9 cellular contexts compared by ENCODE assay signal in the genomic region with DNA sequence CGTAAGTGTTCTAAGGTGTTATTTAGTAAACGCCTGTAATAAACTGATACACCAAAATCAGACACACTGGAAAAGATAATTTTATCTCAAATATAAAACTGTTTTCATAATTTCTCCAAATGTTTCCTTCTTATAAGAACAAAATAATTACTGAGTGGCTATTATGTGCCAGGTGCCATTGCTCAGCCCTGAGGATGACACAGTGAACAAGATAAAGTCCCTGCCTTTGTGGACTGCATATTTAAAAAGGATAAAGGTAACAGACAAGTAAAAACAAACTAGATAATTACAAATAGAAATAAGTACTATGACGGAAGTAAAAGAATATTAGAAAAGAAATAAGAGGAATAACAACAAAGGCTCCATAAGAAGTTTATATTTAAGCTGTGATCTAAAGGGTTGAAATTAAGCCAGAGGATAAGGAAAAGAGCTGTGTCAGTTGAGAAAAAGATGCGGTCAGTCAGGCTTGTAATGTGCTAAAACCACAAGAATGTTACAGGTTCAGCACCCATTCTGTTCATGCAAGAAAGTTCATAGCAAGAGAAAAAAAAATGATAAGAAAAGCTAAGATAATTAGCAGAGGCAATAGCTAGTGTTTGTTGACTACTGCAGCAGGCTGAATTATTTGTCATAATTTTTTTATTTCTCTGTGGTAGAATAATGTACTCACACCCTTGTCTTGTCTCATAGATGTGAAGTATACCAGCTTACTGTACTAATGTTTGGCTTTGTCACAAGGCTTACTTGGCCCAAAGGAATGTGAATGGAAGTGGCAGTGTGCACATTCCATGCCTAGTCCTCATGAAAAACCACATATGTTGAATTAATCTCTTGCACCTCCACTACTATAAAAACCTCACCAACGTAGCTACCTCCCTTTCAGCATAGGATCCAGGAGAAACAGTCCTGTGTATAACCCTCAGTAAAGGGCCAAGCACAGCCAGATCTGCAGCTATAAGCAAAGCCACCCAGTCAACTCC.
DNase-seq lines count a peak whose midpoint lies in the region; ATAC-seq and TF ChIP-seq lines count a peak whose summit lies in the region.
"Had no signal": no experiment of that assay in that cellular context is flagged by ENCODE, and none has a peak within 500 bp of the region (broad histone marks: within the 10 kb centered on the region; RNA-seq: fewer than 3 reads in every experiment).

No MANE protein-coding gene starts in this region.

- no peak overlapping the region for H3T11ph ChIP-seq in H9 (ENCODE audit: low read length)

- no peak overlapping the region for H2BK5ac ChIP-seq in H9 (ENCODE audit: insufficient read length, low read length)

- DNase-seq in ACHN = peak; percentile 97
- peak; percentile 78 for DNase-seq in KBM-7
- DNase-seq in H9 = no peak
- DNase-seq in activated CD4-positive, alpha-beta T cell treated with anti-CD3 and anti-CD28 coated beads, Interleukin-2, amount 50 U/mL, for 4 hours = no peak
- no peak for DNase-seq in inferior parietal cortex (ENCODE audit: extremely low spot score)
- no peak for DNase-seq in NCI-H524 treated with DMSO at 0.1 percent for 48 hours (lab: John Stamatoyannopoulos, UW)
- DNase-seq: stimulated activated naive CD8-positive, alpha-beta T cell treated with anti-CD3 and anti-CD28 coated beads, Interleukin-15, Interleukin-2, amounts not matched to agents 100 U/mL and 50 U/mL, for 24 hours had no signal

- H3K4me1 ChIP-seq in H9 (ENCODE audit: insufficient read depth, low read length) = no peaks in the 10 kb centered on the region

- peak overlapping the region in 1 of 3 experiments; percentile 21; a peak in 1 of 7 replicates for H3K27ac Mint-ChIP-seq in H9

- H4K20me1 ChIP-seq in H9 (ENCODE audit: control insufficient read depth, insufficient read depth, insufficient read length) = no peaks in the 10 kb centered on the region

- H3K9me3 ChIP-seq in H9 (ENCODE audit: control insufficient read depth, low read depth, low read length) = no peaks in the 10 kb centered on the region

- H3K14ac ChIP-seq in H9 (ENCODE audit: insufficient read depth, low read length) = no peak overlapping the region

- H4K91ac ChIP-seq in H9 (ENCODE audit: insufficient read length, low read depth, low read length) = no peak overlapping the region

- no peak overlapping the region for H2BK20ac ChIP-seq in H9 (ENCODE audit: low read depth, low read length, poor library complexity, severe bottlenecking)

- no peak overlapping the region for H2BK12ac ChIP-seq in H9 (ENCODE audit: insufficient read length, low read depth, low read length)

- H3K23me2 ChIP-seq in H9 (ENCODE audit: insufficient read length, low read depth, low read length, poor library complexity, severe bottlenecking) = no peaks in the 10 kb centered on the region

- H2BK15ac ChIP-seq in H9 (ENCODE audit: low read depth, low read length) = no peak overlapping the region

- no peak overlapping the region for H3K4ac ChIP-seq in H9 (ENCODE audit: low read depth, low read length)

- no peak for TF ChIP-seq CTCF in H9 (conservative IDR thresholded peaks at IDR 0.05)

- H3K79me2 ChIP-seq in H9 (ENCODE audit: insufficient read depth, low read length) = no peaks in the 10 kb centered on the region

- H3K9me3 Mint-ChIP-seq in H9 = peaks cover 6 to 9% of the 10 kb centered on the region in 2 experiments

- H3K27me3 ChIP-seq in H9 (ENCODE audit: insufficient read depth, low read length) = no peaks in the 10 kb centered on the region

- H3K79me1 ChIP-seq in H9 (ENCODE audit: insufficient read depth, low read depth, low read length, poor library complexity, severe bottlenecking) = no peaks in the 10 kb centered on the region

- H3K27ac ChIP-seq in H9 (ENCODE audit: insufficient read length, low read depth, low read length) = no peak overlapping the region

- ATAC-seq in GM21367 (IDR thresholded peaks at IDR 0.05; ENCODE audit: unreplicated experiment) (peak; percentile 78), esophagus mucosa (peak; percentile 67)
- ATAC-seq: stimulated activated naive CD8-positive, alpha-beta T cell treated with anti-CD3 and anti-CD28 coated beads, Interleukin-15, Interleukin-2, amounts not matched to agents 100 U/mL and 50 U/mL, for 24 hours had no signal

- no peak overlapping the region for H3K23ac ChIP-seq in H9 (ENCODE audit: insufficient read length, low read depth, low read length)

- H3K4me1 Mint-ChIP-seq in H9 = no peaks in the 10 kb centered on the region

- H2BK120ac ChIP-seq in H9 (ENCODE audit: low read depth, low read length, poor library complexity, severe bottlenecking) = no peak overlapping the region

- H3K4me3 Mint-ChIP-seq in H9 = no peak overlapping the region

- H4K5ac ChIP-seq in H9 (ENCODE audit: insufficient read length, low read depth, low read length) = no peak overlapping the region

- H4K8ac ChIP-seq in H9 (replicated peaks; ENCODE audit: insufficient read length, low read depth, low read length) = no peak overlapping the region

- no peak overlapping the region for H3K18ac ChIP-seq in H9 (ENCODE audit: insufficient read length, low read depth, low read length)

- H3K27me3 Mint-ChIP-seq in H9 (ENCODE audit: low read depth) = no peaks in the 10 kb centered on the region

- H3K9ac ChIP-seq in H9 (ENCODE audit: extremely low read depth, insufficient read length, low read length) = no peak overlapping the region

- in situ Hi-C loops in ACHN (cut with HindIII; ENCODE audit: low pct_ligation_motif_present, low pct_unique_long_range_greater_than_20kb, low sequenced_read_pairs) = no loop called here
- in situ Hi-C loops in KBM-7 (cut with MboI; ENCODE audit: low pct_unique_long_range_greater_than_20kb, low sequenced_read_pairs) = no loop called here

- H3K36me3 Mint-ChIP-seq in H9 (ENCODE audit: insufficient read depth in 1 of 3, low read depth in 3 of 3) = peaks cover 2 to 10% (median 4%) of the 10 kb centered on the region in 3 experiments; a peak in 3 of 7 replicates

- H3K56ac ChIP-seq in H9 (ENCODE audit: insufficient read length, low read depth, low read length) = no peak overlapping the region

- H2AFZ ChIP-seq in H9 (ENCODE audit: low read length) = no peak overlapping the region

- H2AK5ac ChIP-seq in H9 (ENCODE audit: insufficient read length, low read length) = no peak overlapping the region

- WGBS in H9 (ENCODE audit: extremely low coverage, insufficient read length, low lambda C conversion rate) = no CpG with 5 or more reads among the region's 5 CpGs

- no peak overlapping the region for H3K4me2 ChIP-seq in H9 (ENCODE audit: insufficient read depth, insufficient read length, low read length)

Comparison
In these comparisons a context has a peak if more than half of its experiments do, and no peak if none do; other contexts are left out.
1. DNase-seq: peak in ACHN (single experiment) and KBM-7 (single experiment); none in H9 (single experiment), activated CD4-positive, alpha-beta T cell treated with anti-CD3 and anti-CD28 coated beads, Interleukin-2, amount 50 U/mL, for 4 hours (0 of 2), inferior parietal cortex (single experiment) and NCI-H524 treated with DMSO at 0.1 percent for 48 hours (single experiment).